16 cellular contexts compared by ENCODE assay signal in the genomic region with DNA sequence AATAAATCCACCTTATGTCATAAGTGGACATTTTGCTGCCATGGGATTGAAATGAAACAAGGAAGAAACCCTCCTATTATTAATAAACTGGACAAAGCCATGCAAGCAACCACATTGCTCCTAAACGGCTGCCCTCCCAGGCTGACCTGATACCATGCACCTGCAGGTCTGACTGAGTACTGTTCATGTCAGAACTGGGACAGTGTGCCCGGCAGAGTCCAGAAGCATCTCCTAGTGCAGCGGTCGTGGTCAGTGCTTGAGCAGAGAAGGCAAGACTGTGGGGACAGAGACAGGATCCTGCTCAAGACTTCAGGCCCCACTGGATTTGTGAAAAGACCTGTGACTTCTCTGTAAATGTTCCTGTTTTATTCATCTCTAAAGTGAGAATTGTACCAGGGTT.
"Had no signal": no experiment of that assay in that cellular context is flagged by ENCODE, and none has a peak within 500 bp of the region (broad histone marks: within the 10 kb centered on the region; RNA-seq: fewer than 3 reads in every experiment).

No MANE protein-coding gene starts in this region.

- H3K4me3 ChIP-seq: body of pancreas, colonic mucosa, tibial nerve had no signal

- H3K27me3 ChIP-seq: body of pancreas, colonic mucosa, tibial nerve had no signal

- H3K36me3 ChIP-seq: colonic mucosa, tibial nerve had no signal

- ATAC-seq: body of pancreas; left ventricle myocardium superior; stimulated activated memory B cell treated with anti-CD40 and anti-IgM and Interleukin-4, amounts not matched to agents 10 μg/mL and 1 μg/mL and 100 μg/mL, for 72 hours had no signal

- H3K27me3 Mint-ChIP-seq: activated naive CD8-positive, alpha-beta T cell; stimulated activated memory B cell treated with anti-CD40 and anti-IgM and Interleukin-4, amounts not matched to agents 10 μg/mL and 1 μg/mL and 100 μg/mL, for 72 hours had no signal

- H3K27ac Mint-ChIP-seq: nephron; stimulated activated memory B cell treated with anti-CD40 and anti-IgM and Interleukin-4, amounts not matched to agents 10 μg/mL and 1 μg/mL and 100 μg/mL, for 72 hours; T-helper 2 cell treated with Interferon-gamma antibody and Interleukin-4, amounts not matched to agents 5 μg/mL and 100 μg/mL, for 36 hours had no signal

- H3K4me3 Mint-ChIP-seq: activated naive CD8-positive, alpha-beta T cell; nephron; stimulated activated memory B cell treated with anti-CD40 and anti-IgM and Interleukin-4, amounts not matched to agents 10 μg/mL and 1 μg/mL and 100 μg/mL, for 72 hours; T-helper 2 cell treated with Interferon-gamma antibody and Interleukin-4, amounts not matched to agents 5 μg/mL and 100 μg/mL, for 36 hours had no signal

- H3K9me3 ChIP-seq: body of pancreas, colonic mucosa, tibial nerve had no signal

- DNase-seq: activated CD4-positive, alpha-beta T cell treated with anti-CD3 and anti-CD28 coated beads, Interleukin-2, amount 50 U/mL, for 4 hours; activated gamma-delta T cell; activated T-cell treated with anti-CD3 and anti-CD28 coated beads, Interleukin-2, amount 50 U/mL, for 48 hours; amygdala; body of pancreas; colonic mucosa; foreskin fibroblast; glutamatergic neuron; hypothalamus; left ventricle myocardium superior; stimulated activated CD4-positive, alpha-beta T cell treated with anti-CD3 and anti-CD28 coated beads, Interleukin-2, amount 100 ng/mL, for 48 hours had no signal

- H3K4me1 ChIP-seq: colonic mucosa had no signal

- H3K27ac ChIP-seq: colonic mucosa had no signal
